ENCODE assay signal across 8 cellular contexts in the genomic region with DNA sequence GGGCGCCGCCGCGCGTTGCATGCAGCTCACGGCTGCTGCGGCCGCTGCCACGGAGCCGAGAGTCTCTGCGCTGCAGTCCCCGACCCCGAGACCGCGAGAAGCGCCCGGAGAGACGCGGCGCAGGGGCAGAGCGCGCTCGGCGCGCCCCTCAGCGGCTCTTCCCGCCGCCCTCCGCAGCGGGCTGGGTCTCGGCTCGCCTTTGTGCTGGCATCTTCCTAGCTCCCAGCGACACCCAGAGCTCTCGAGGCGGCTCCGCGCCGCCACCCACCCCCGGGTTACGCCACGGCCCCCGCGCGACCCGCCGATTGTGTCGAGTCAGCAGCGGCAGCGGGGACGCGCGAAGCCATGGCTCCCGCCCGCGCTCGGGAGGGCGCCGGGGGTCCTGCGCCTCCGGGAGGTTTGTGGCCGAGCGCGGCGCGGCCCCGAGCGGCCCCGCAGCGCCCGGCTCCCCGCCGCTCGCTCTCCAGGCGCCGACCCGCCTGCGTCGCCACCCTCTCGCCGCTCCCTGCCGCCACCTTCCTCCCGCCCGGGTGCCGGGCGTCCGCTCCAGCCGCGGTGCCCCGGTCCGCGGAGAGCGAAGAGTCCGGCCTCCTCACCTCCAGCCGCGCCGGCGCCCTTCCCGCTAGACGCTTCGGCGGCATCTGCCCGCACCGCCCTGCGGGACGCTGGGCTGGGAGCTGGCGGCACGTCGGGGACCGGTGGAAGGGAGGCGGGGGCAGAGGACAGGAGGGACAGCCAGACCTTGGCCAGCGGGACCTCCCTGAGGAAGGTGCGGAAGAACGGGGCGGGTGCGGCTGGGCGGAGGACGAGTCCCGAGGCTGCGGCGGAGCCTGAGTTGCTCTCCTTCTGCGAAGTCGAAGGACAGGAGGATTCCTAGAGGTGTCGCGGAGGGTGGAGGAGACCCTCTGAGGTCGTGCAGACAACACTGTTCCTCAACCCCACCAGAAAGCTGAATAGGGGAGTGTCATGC. TPM values are rescaled to one million over a fixed set of nuclear protein-coding genes. Genes with fewer than 3 reads are reported as not detected.
DNase-seq lines count a peak whose midpoint lies in the region; ATAC-seq and TF ChIP-seq lines count a peak whose summit lies in the region.

Gene HECW2 (minus strand): TSS at position 643 of the 970 bp plus-strand sequence.

- H3K4me1 Mint-ChIP-seq in MCF 10A (ENCODE audit: insufficient read depth, unreplicated experiment) = peaks cover 5% of the 10 kb centered on the region

- no peak for TF ChIP-seq EP300 in sigmoid colon (IDR thresholded peaks at IDR 0.05)

- no peaks in the 10 kb centered on the region for H3K27me3 Mint-ChIP-seq in MCF 10A (ENCODE audit: insufficient read depth, unreplicated experiment)

- no peak for TF ChIP-seq POLR2A in sigmoid colon (IDR thresholded peaks at IDR 0.05)

- DNase-seq in BE2C = peak; percentile 83
- DNase-seq in NCI-H82 treated with DMSO at 0.1 percent for 48 hours (lab: John Stamatoyannopoulos, UW; ENCODE audit: unreplicated experiment) = peak; percentile 19
- peak; percentile 30 for DNase-seq in MCF 10A (ENCODE audit: unreplicated experiment)
- DNase-seq in sigmoid colon = no peak

- H3K4me3 ChIP-seq in BE2C (ENCODE audit: low read depth, low read length) (peak within 1 kb of the TSS; percentile 84), iPS-15b (ENCODE audit: low read depth, low read length) (peak within 1 kb of the TSS; percentile 78), sigmoid colon (peak within 1 kb of the TSS; percentile 22 to 65 (median 55))

- BruUV-seq in MCF 10A (replicated peaks; lab: Mats Ljungman, UMichigan) = no TSS peak

- POLR2A ChIA-PET in MCF 10A (lab: Yijun Ruan, JAX) = interaction anchor here (0.6 to 1.9 kb wide), 3 partner anchors 33 to 426 kb away, joined by 3 to 5 read pairs (median 3); no protein-coding TSS in a partner anchor

- H3K36me3 ChIP-seq in BE2C (no peaks in the 10 kb centered on the region), iPS-15b (ENCODE audit: control insufficient read depth, insufficient read depth, low read length) (no peaks in the 10 kb centered on the region), sigmoid colon (no peaks in the 10 kb centered on the region)

- TF ChIP-seq CTCF in BE2C (IDR thresholded peaks at IDR 0.05; ENCODE audit: low read depth, low read length) (no peak; the same call in 1 of the 2 replicates), MCF 10A (IDR thresholded peaks at IDR 0.05; ENCODE audit: unreplicated experiment) (no peak), sigmoid colon (IDR thresholded peaks at IDR 0.05) (no peak)

- ATAC-seq in GM18858 (IDR thresholded peaks at IDR 0.05; ENCODE audit: unreplicated experiment) (peak; percentile 55), HG03095 (IDR thresholded peaks at IDR 0.05; ENCODE audit: unreplicated experiment) (peak; percentile 64), HG03457 (IDR thresholded peaks at IDR 0.05; ENCODE audit: unreplicated experiment) (no peak)

- peak within 1 kb of the TSS; percentile 77 for H3K9ac ChIP-seq in iPS-15b (ENCODE audit: low read depth, low read length)

- 1% methylated on average over 125 of the region's 125 CpGs for WGBS in sigmoid colon, 2 donors

- H3K9me3 ChIP-seq in BE2C (no peaks in the 10 kb centered on the region), iPS-15b (ENCODE audit: control insufficient read depth, insufficient read depth, low read length) (no peaks in the 10 kb centered on the region), sigmoid colon (no peaks in the 10 kb centered on the region)

- peaks cover 6% of the 10 kb centered on the region for H3K36me3 Mint-ChIP-seq in MCF 10A (ENCODE audit: insufficient read depth, unreplicated experiment)

- H3K27ac ChIP-seq in sigmoid colon = peak within 1 kb of the TSS in 2 of 4 donors; percentile 40 to 59

- H3K27ac Mint-ChIP-seq in MCF 10A (ENCODE audit: low read depth, unreplicated experiment) = no peak within 1 kb of the TSS

- H3K4me1 ChIP-seq in BE2C (no peaks in the 10 kb centered on the region), iPS-15b (ENCODE audit: control insufficient read depth, insufficient read depth, low read length) (no peaks in the 10 kb centered on the region), sigmoid colon (peaks cover 0 to 14% (median 12%) of the 10 kb centered on the region in 4 donors)

- H3K27me3 ChIP-seq in BE2C (no peaks in the 10 kb centered on the region), iPS-15b (ENCODE audit: control insufficient read depth, insufficient read depth, low read length) (peaks cover 46% of the 10 kb centered on the region), sigmoid colon (peaks cover 3 to 52% (median 27%) of the 10 kb centered on the region in 3 donors)

- H3K9me3 Mint-ChIP-seq in MCF 10A (ENCODE audit: unreplicated experiment) = no peaks in the 10 kb centered on the region

- CTCF ChIA-PET in MCF 10A (lab: Yijun Ruan, JAX) = interaction anchor here (0.6 to 2.5 kb wide), 17 partner anchors 12 to 684 kb away, joined by 3 to 14 read pairs (median 3); no protein-coding TSS in a partner anchor

- peak within 1 kb of the TSS; percentile 78 for H3K4me3 Mint-ChIP-seq in MCF 10A (ENCODE audit: unreplicated experiment)

- intact Hi-C loops in MCF 10A (cut with micrococcal nuclease) (loop anchor here (2.0 kb wide), 2 partner anchors 46 to 166 kb away; partner anchors contain the start of gene CCDC150), sigmoid colon (cut with DNase I) (no loop called here)

RNA-seq across cellular contexts. Expression of gene HECW2, which starts in this region (rescaled TPM):
- polyA plus RNA-seq in BE2C (2012; ENCODE audit: insufficient read depth, insufficient read length, low read depth) = 2.0 TPM
- total RNA-seq in MCF 10A (2022) (0.79 and 4.5 TPM in 2 replicates), sigmoid colon (1 to 10 TPM; 1.1 to 5.2 (median 3.4) TPM)
- polyA plus RNA-seq in sigmoid colon = under 1 TPM; 0.46 to 0.60 (median 0.54) TPM
